In genomic region chr13:30851697-30852096, GRCh38 we compare ENCODE assay signal across 17 cellular contexts. TPM values are rescaled to one million over a fixed set of nuclear protein-coding genes. Genes with fewer than 3 reads are reported as not detected.
A peak's percentile ranks its signal among the peaks of the same experiment; 100 is the strongest.
DNase-seq lines count a peak whose midpoint lies in the region; ATAC-seq and FAIRE-seq lines count a peak whose summit lies in the region.
"Had no signal": no experiment of that assay in that cellular context is flagged by ENCODE, and none has a peak within 500 bp of the region (broad histone marks: within the 10 kb centered on the region; RNA-seq: fewer than 3 reads in every experiment).

No MANE protein-coding gene starts in this region.

- H3K36me3 ChIP-seq in mesenchymal stem cell (ENCODE audit: control insufficient read depth in 1 of 2, insufficient read depth in 2 of 2, low read depth in 1 of 2, low read length in 2 of 2) = no peaks in the 10 kb centered on the region
- H3K36me3 ChIP-seq: ovary had no signal

- peaks cover 10% of the 10 kb centered on the region for H3K4me1 ChIP-seq in mesenchymal stem cell (ENCODE audit: control insufficient read depth, insufficient read depth, low read depth, low read length)

- peak overlapping the region in 1 of 2 experiments; percentile 68 for H2BK12ac ChIP-seq in mesenchymal stem cell (ENCODE audit: low read length in 2 of 2)

- no peak overlapping the region for H3K4me3 Mint-ChIP-seq in activated naive CD8-positive, alpha-beta T cell treated with anti-CD3 and anti-CD28 coated beads, Interleukin-2, amount 50 U/mL, for 24 hours
- H3K4me3 Mint-ChIP-seq: T-cell had no signal

- no peak overlapping the region for H2AFZ ChIP-seq in mesenchymal stem cell (ENCODE audit: low read depth, low read length)

- DNase-seq in GM18507 (ENCODE audit: extremely low spot score, insufficient read length, low read depth) (no peak), NOMO-1 treated with DMSO at 0.1 percent for 48 hours (lab: John Stamatoyannopoulos, UW; ENCODE audit: unreplicated experiment) (peak; percentile 80), NCI-H1105 treated with DMSO at 0.1 percent for 48 hours (lab: John Stamatoyannopoulos, UW) (no peak), mesenchymal stem cell (no peak)
- DNase-seq in activated naive CD8-positive, alpha-beta T cell treated with anti-CD3 and anti-CD28 coated beads, Interleukin-2, amount 50 U/mL, for 24 hours = no peak
- DNase-seq: activated CD4-positive, alpha-beta T cell treated with anti-CD3 and anti-CD28 coated beads, Interleukin-2, amount 50 U/mL, for 4 hours; activated effector memory CD4-positive, alpha-beta T cell treated with anti-CD3 and anti-CD28 coated beads, Interleukin-2, amount 50 U/mL, for 16 hours; hippocampal formation; mammary epithelial cell; NCI-H1092; ovary; stimulated activated CD8-positive, alpha-beta memory T cell treated with anti-CD3 and anti-CD28 coated beads, Interleukin-4, amount 100 ng/mL, for 48 hours; T-cell had no signal

- no peak overlapping the region for H2BK15ac ChIP-seq in mesenchymal stem cell (ENCODE audit: low read depth, poor library complexity, severe bottlenecking)

- no peak overlapping the region for H2BK120ac ChIP-seq in mesenchymal stem cell (ENCODE audit: low read depth, low read length)

- H4K8ac ChIP-seq in mesenchymal stem cell (ENCODE audit: low read length) = no peak overlapping the region

- H3K4ac ChIP-seq in mesenchymal stem cell (ENCODE audit: low read depth in 1 of 2, low read length in 2 of 2) = peak overlapping the region in 1 of 2 experiments; percentile 17

- no peak overlapping the region for H3K27ac Mint-ChIP-seq in activated naive CD8-positive, alpha-beta T cell treated with anti-CD3 and anti-CD28 coated beads, Interleukin-2, amount 50 U/mL, for 24 hours
- H3K27ac Mint-ChIP-seq: T-cell had no signal

- H3K4me2 ChIP-seq in mesenchymal stem cell (ENCODE audit: low read length, poor library complexity, severe bottlenecking) = no peak overlapping the region

- H3K79me1 ChIP-seq in mesenchymal stem cell (replicated peaks; ENCODE audit: low read length, poor library complexity, severe bottlenecking) = no peaks in the 10 kb centered on the region

- H3K4me1 Mint-ChIP-seq in activated naive CD8-positive, alpha-beta T cell treated with anti-CD3 and anti-CD28 coated beads, Interleukin-2, amount 50 U/mL, for 24 hours = peaks cover 15% of the 10 kb centered on the region

- no peak overlapping the region for H2BK5ac ChIP-seq in mesenchymal stem cell (ENCODE audit: low read depth, low read length, poor library complexity, severe bottlenecking)

- H3K9me3 ChIP-seq in mesenchymal stem cell (ENCODE audit: control insufficient read depth, low read length) = no peaks in the 10 kb centered on the region
- H3K9me3 ChIP-seq: ovary had no signal

- no peak overlapping the region for H3K4me3 ChIP-seq in mesenchymal stem cell (ENCODE audit: insufficient read depth in 1 of 2, low read depth in 1 of 2, low read length in 2 of 2)
- H3K4me3 ChIP-seq: ovary had no signal

- no peak overlapping the region for H3K14ac ChIP-seq in mesenchymal stem cell (ENCODE audit: low read length in 2 of 2)

- no peak overlapping the region for H4K91ac ChIP-seq in mesenchymal stem cell (ENCODE audit: low read length)

- H3K36me3 Mint-ChIP-seq in activated naive CD8-positive, alpha-beta T cell treated with anti-CD3 and anti-CD28 coated beads, Interleukin-2, amount 50 U/mL, for 24 hours (ENCODE audit: low read depth) = no peaks in the 10 kb centered on the region
- H3K36me3 Mint-ChIP-seq: T-cell had no signal

- no peak overlapping the region for H2AK5ac ChIP-seq in mesenchymal stem cell (ENCODE audit: low read length, severe bottlenecking)

- peak; percentile 87 for ATAC-seq in GM21390 (IDR thresholded peaks at IDR 0.05; ENCODE audit: unreplicated experiment)
- ATAC-seq in HG03103 (IDR thresholded peaks at IDR 0.05; ENCODE audit: low read depth, unreplicated experiment) = peak; percentile 73
- ATAC-seq in activated naive CD8-positive, alpha-beta T cell treated with anti-CD3 and anti-CD28 coated beads, Interleukin-2, amount 50 U/mL, for 24 hours = no peak
- ATAC-seq in HG02840 (IDR thresholded peaks at IDR 0.05; ENCODE audit: low FRiP score, unreplicated experiment) = no peak
- ATAC-seq: T-cell had no signal

- H3K27me3 Mint-ChIP-seq in activated naive CD8-positive, alpha-beta T cell treated with anti-CD3 and anti-CD28 coated beads, Interleukin-2, amount 50 U/mL, for 24 hours = peaks cover 10% of the 10 kb centered on the region
- H3K27me3 Mint-ChIP-seq: T-cell had no signal

- peaks cover 0 to 3% of the 10 kb centered on the region in 2 experiments for H3K27me3 ChIP-seq in mesenchymal stem cell (ENCODE audit: control insufficient read depth in 1 of 2, insufficient read depth in 1 of 2, low read length in 2 of 2)
- H3K27me3 ChIP-seq: ovary had no signal

- peak; percentile 69 for FAIRE-seq in GM18507 (lab: Jason Lieb, UNC)
- FAIRE-seq: urothelium cell line had no signal

- H3K18ac ChIP-seq in mesenchymal stem cell (ENCODE audit: low read depth in 1 of 2, low read length in 2 of 2) = no peak overlapping the region

- H3K9me3 Mint-ChIP-seq in activated naive CD8-positive, alpha-beta T cell treated with anti-CD3 and anti-CD28 coated beads, Interleukin-2, amount 50 U/mL, for 24 hours = no peaks in the 10 kb centered on the region

- WGBS in mesenchymal stem cell = 86% methylated on average over 4 of the region's 5 CpGs

- H3K9ac ChIP-seq in mesenchymal stem cell (ENCODE audit: low read length) = no peak overlapping the region

- no peak overlapping the region for H3K23ac ChIP-seq in mesenchymal stem cell (ENCODE audit: low read length in 2 of 2)

- no peak overlapping the region for H3K27ac ChIP-seq in mesenchymal stem cell (ENCODE audit: low read length, poor library complexity, severe bottlenecking)
- H3K27ac ChIP-seq: ovary had no signal

RNA-seq across cellular contexts. Expression of gene MEDAG, which starts 54.4 kb away (rescaled TPM):
- 1.5 TPM for polyA plus RNA-seq in mesenchymal stem cell (2013, experiment 1 of 2)
- 1.6 TPM for polyA plus RNA-seq in mesenchymal stem cell (2013, experiment 2 of 2)

Comparison
In these comparisons a context has a peak if more than half of its experiments do, and no peak if none do; other contexts are left out.
1. ATAC-seq: peak in GM21390 (single experiment) and HG03103 (single experiment); none in activated naive CD8-positive, alpha-beta T cell treated with anti-CD3 and anti-CD28 coated beads, Interleukin-2, amount 50 U/mL, for 24 hours (single experiment) and HG02840 (single experiment).